ENCODE assay signal across 13 cellular contexts in the genomic region with DNA sequence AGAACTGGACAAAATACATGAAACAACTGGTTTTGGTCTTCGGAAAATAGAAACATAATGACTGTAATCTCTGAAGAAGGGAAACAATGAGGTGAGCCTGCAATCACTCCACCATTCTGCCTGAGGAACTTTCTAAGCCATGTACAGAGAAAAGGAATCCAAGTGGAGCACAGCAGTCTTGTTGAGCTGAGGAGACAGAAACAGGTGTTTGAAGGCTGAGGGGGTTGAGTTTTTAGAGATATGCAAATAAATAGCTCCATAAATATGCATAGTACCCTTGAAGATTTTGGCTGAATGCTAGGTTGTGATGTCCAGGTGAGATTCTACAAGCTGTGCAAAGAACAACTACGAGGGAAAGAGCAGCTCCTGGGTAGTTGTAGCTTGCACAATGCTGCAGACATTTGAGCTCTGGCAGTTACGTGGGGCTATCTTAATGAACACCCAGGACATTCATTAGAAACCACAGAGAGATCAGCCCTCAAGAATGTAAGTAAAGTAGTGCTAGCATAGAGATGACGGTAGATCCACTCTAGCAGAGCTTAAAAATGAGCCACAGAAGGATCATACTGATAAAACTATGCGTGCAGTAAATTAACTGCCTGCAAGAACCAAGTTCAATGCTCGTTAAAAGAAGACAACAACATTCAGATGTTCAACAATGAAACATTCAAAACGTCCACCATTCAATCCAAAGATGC. TPM values are rescaled to one million over a fixed set of nuclear protein-coding genes. Genes with fewer than 3 reads are reported as not detected.
DNase-seq lines count a peak whose midpoint lies in the region; ATAC-seq and TF ChIP-seq lines count a peak whose summit lies in the region.
"Had no signal": no experiment of that assay in that cellular context is flagged by ENCODE, and none has a peak within 500 bp of the region (broad histone marks: within the 10 kb centered on the region; RNA-seq: fewer than 3 reads in every experiment).

No MANE protein-coding gene starts in this region.

- H3K4me3 Mint-ChIP-seq in endothelial cell (ENCODE audit: unreplicated experiment) (peak overlapping the region; percentile 19), immature natural killer cell (no peak overlapping the region)
- H3K4me3 Mint-ChIP-seq in stimulated activated naive B cell treated with anti-CD40 and anti-IgM and Interleukin-4, amounts not matched to agents 10 μg/mL and 1 μg/mL and 100 μg/mL, for 72 hours, result peak overlapping the region; percentile 8 to 26
- H3K4me3 Mint-ChIP-seq in activated CD8-positive, alpha-beta T cell treated with anti-CD3 and anti-CD28 coated beads, Interleukin-2, amount 10 ng/mL, durations not matched to agents 7 days and 5 days, result no peak overlapping the region
- H3K4me3 Mint-ChIP-seq: naive thymus-derived CD8-positive, alpha-beta T cell had no signal

- POLR2A ChIA-PET in activated CD8-positive, alpha-beta T cell treated with anti-CD3 and anti-CD28 coated beads, Interleukin-2, amount 10 ng/mL, durations not matched to agents 7 days and 5 days (lab: Charles Lee), result no interaction called here

- H3K9me3 Mint-ChIP-seq in endothelial cell (ENCODE audit: unreplicated experiment) (no peaks in the 10 kb centered on the region), immature natural killer cell (peaks cover 0 to 3% (median 0%) of the 10 kb centered on the region in 6 donors)
- H3K9me3 Mint-ChIP-seq in stimulated activated naive B cell treated with anti-CD40 and anti-IgM and Interleukin-4, amounts not matched to agents 10 μg/mL and 1 μg/mL and 100 μg/mL, for 72 hours, result peaks cover 4 to 14% of the 10 kb centered on the region in 2 donors
- no peaks in the 10 kb centered on the region for H3K9me3 Mint-ChIP-seq in activated CD8-positive, alpha-beta T cell treated with anti-CD3 and anti-CD28 coated beads, Interleukin-2, amount 10 ng/mL, durations not matched to agents 7 days and 5 days (ENCODE audit: insufficient read depth)

- H3K27ac Mint-ChIP-seq in endothelial cell (ENCODE audit: unreplicated experiment) (no peak overlapping the region), immature natural killer cell (no peak overlapping the region)
- H3K27ac Mint-ChIP-seq in stimulated activated naive B cell treated with anti-CD40 and anti-IgM and Interleukin-4, amounts not matched to agents 10 μg/mL and 1 μg/mL and 100 μg/mL, for 72 hours, result no peak overlapping the region
- no peak overlapping the region for H3K27ac Mint-ChIP-seq in activated CD8-positive, alpha-beta T cell treated with anti-CD3 and anti-CD28 coated beads, Interleukin-2, amount 10 ng/mL, durations not matched to agents 7 days and 5 days
- H3K27ac Mint-ChIP-seq: naive thymus-derived CD8-positive, alpha-beta T cell had no signal

- TF ChIP-seq CTCF in endothelial cell (IDR thresholded peaks at IDR 0.05; ENCODE audit: unreplicated experiment), result no peak

- H3K4me1 Mint-ChIP-seq in endothelial cell (ENCODE audit: unreplicated experiment), result no peaks in the 10 kb centered on the region
- H3K4me1 Mint-ChIP-seq in stimulated activated naive B cell treated with anti-CD40 and anti-IgM and Interleukin-4, amounts not matched to agents 10 μg/mL and 1 μg/mL and 100 μg/mL, for 72 hours, result peaks cover 29 to 39% of the 10 kb centered on the region in 2 donors
- H3K4me1 Mint-ChIP-seq in activated CD8-positive, alpha-beta T cell treated with anti-CD3 and anti-CD28 coated beads, Interleukin-2, amount 10 ng/mL, durations not matched to agents 7 days and 5 days (ENCODE audit: low read depth), result no peaks in the 10 kb centered on the region
- no peaks in the 10 kb centered on the region for H3K4me1 Mint-ChIP-seq in immature natural killer cell

- CTCF ChIA-PET in activated CD8-positive, alpha-beta T cell treated with anti-CD3 and anti-CD28 coated beads, Interleukin-2, amount 10 ng/mL, durations not matched to agents 7 days and 5 days (lab: Charles Lee), result no interaction called here

- no peaks in the 10 kb centered on the region for H3K36me3 Mint-ChIP-seq in endothelial cell (ENCODE audit: low read depth, unreplicated experiment)
- H3K36me3 Mint-ChIP-seq in stimulated activated naive B cell treated with anti-CD40 and anti-IgM and Interleukin-4, amounts not matched to agents 10 μg/mL and 1 μg/mL and 100 μg/mL, for 72 hours, result peaks cover 4 to 28% of the 10 kb centered on the region in 2 donors
- H3K36me3 Mint-ChIP-seq in activated CD8-positive, alpha-beta T cell treated with anti-CD3 and anti-CD28 coated beads, Interleukin-2, amount 10 ng/mL, durations not matched to agents 7 days and 5 days (ENCODE audit: low read depth), result no peaks in the 10 kb centered on the region
- no peaks in the 10 kb centered on the region for H3K36me3 Mint-ChIP-seq in immature natural killer cell

- peaks cover 6% of the 10 kb centered on the region for H3K27me3 Mint-ChIP-seq in endothelial cell (ENCODE audit: unreplicated experiment)
- H3K27me3 Mint-ChIP-seq in stimulated activated naive B cell treated with anti-CD40 and anti-IgM and Interleukin-4, amounts not matched to agents 10 μg/mL and 1 μg/mL and 100 μg/mL, for 72 hours, result peaks cover 19 to 23% of the 10 kb centered on the region in 2 donors
- H3K27me3 Mint-ChIP-seq in activated CD8-positive, alpha-beta T cell treated with anti-CD3 and anti-CD28 coated beads, Interleukin-2, amount 10 ng/mL, durations not matched to agents 7 days and 5 days (ENCODE audit: low read depth), result peaks cover 21% of the 10 kb centered on the region
- H3K27me3 Mint-ChIP-seq in immature natural killer cell (ENCODE audit: low read depth in 3 of 3), result peaks cover 0 to 17% (median 13%) of the 10 kb centered on the region in 3 donors

- no peak for ATAC-seq in stimulated activated naive B cell treated with anti-CD40 and anti-IgM and Interleukin-4, amounts not matched to agents 10 μg/mL and 1 μg/mL and 100 μg/mL, for 72 hours (replicated peaks)
- no peak for ATAC-seq in activated CD8-positive, alpha-beta T cell treated with anti-CD3 and anti-CD28 coated beads, Interleukin-2, amount 10 ng/mL, durations not matched to agents 7 days and 5 days
- no peak for ATAC-seq in HG03175 (IDR thresholded peaks at IDR 0.05; ENCODE audit: unreplicated experiment)
- ATAC-seq: naive thymus-derived CD8-positive, alpha-beta T cell had no signal

- DNase-seq in NCI-H2107 treated with DMSO at 0.1 percent for 48 hours (lab: John Stamatoyannopoulos, UW; ENCODE audit: unreplicated experiment), result peak; percentile 24
- DNase-seq in NCI-H2107 (lab: John Stamatoyannopoulos, UW), result no peak
- DNase-seq in OCI-M1 (lab: John Stamatoyannopoulos, UW), result peak; percentile 93
- DNase-seq in endothelial cell (ENCODE audit: low spot score), result no peak
- no peak for DNase-seq in stimulated activated naive B cell treated with anti-CD40 and anti-IgM and Interleukin-4, amounts not matched to agents 10 μg/mL and 1 μg/mL and 100 μg/mL, for 72 hours
- DNase-seq in activated CD8-positive, alpha-beta T cell treated with anti-CD3 and anti-CD28 coated beads, Interleukin-2, amount 10 ng/mL, durations not matched to agents 7 days and 5 days, result no peak
- DNase-seq in immature natural killer cell, result no peak
- DNase-seq: anterior cingulate cortex; left ventricle myocardium inferior; naive thymus-derived CD8-positive, alpha-beta T cell; NCI-H1048; NCI-H2227 treated with DMSO at 0.1 percent for 48 hours had no signal

RNA-seq across cellular contexts. Expression of a gene that starts 24.3 kb away (rescaled TPM):
- 93.2 TPM for total RNA-seq in endothelial cell (ENCODE audit: unreplicated experiment)
- total RNA-seq in activated CD8-positive, alpha-beta T cell treated with anti-CD3 and anti-CD28 coated beads, Interleukin-2, amount 10 ng/mL, durations not matched to agents 7 days and 5 days, result not detected
- polyA plus RNA-seq in immature natural killer cell, result under 1 TPM in 1 of 3 donors, not detected in 2; 0.11 TPM
- total RNA-seq: naive thymus-derived CD8-positive, alpha-beta T cell had no signal

RNA-seq across cellular contexts. Expression of a gene that starts 45.8 kb away (rescaled TPM):
- 73.6 TPM for total RNA-seq in endothelial cell (ENCODE audit: unreplicated experiment)
- total RNA-seq in activated CD8-positive, alpha-beta T cell treated with anti-CD3 and anti-CD28 coated beads, Interleukin-2, amount 10 ng/mL, durations not matched to agents 7 days and 5 days, result 1 to 10 TPM; 2.7 to 3.5 TPM
- 1 to 10 TPM; 1.4 to 3.8 (median 2.9) TPM for polyA plus RNA-seq in immature natural killer cell

RNA-seq across cellular contexts. Expression of a gene that starts 55.6 kb away (rescaled TPM):
- total RNA-seq in endothelial cell (ENCODE audit: unreplicated experiment), result 9.7 TPM
- total RNA-seq in activated CD8-positive, alpha-beta T cell treated with anti-CD3 and anti-CD28 coated beads, Interleukin-2, amount 10 ng/mL, durations not matched to agents 7 days and 5 days, result 10 to 100 TPM; 35.3 to 35.5 TPM
- polyA plus RNA-seq in immature natural killer cell, result 10 to 100 TPM; 28.6 to 45.7 (median 29.6) TPM

Comparison
In these comparisons a context has a peak if more than half of its experiments do, and no peak if none do; other contexts are left out.
1. DNase-seq: peak in NCI-H2107 treated with DMSO at 0.1 percent for 48 hours (single experiment) and OCI-M1 (single experiment); none in NCI-H2107 (single experiment), endothelial cell (single experiment), stimulated activated naive B cell treated with anti-CD40 and anti-IgM and Interleukin-4, amounts not matched to agents 10 μg/mL and 1 μg/mL and 100 μg/mL, for 72 hours (single experiment), activated CD8-positive, alpha-beta T cell treated with anti-CD3 and anti-CD28 coated beads, Interleukin-2, amount 10 ng/mL, durations not matched to agents 7 days and 5 days (single experiment) and immature natural killer cell (0 of 3).
2. H3K4me3 Mint-ChIP-seq: peak in endothelial cell (single experiment) and stimulated activated naive B cell treated with anti-CD40 and anti-IgM and Interleukin-4, amounts not matched to agents 10 μg/mL and 1 μg/mL and 100 μg/mL, for 72 hours (2 of 2); none in activated CD8-positive, alpha-beta T cell treated with anti-CD3 and anti-CD28 coated beads, Interleukin-2, amount 10 ng/mL, durations not matched to agents 7 days and 5 days (single experiment) and immature natural killer cell (0 of 5).
3. RNA of a gene that starts 24.3 kb away (total RNA-seq): 93.2 TPM in endothelial cell (single experiment); not detected in activated CD8-positive, alpha-beta T cell treated with anti-CD3 and anti-CD28 coated beads, Interleukin-2, amount 10 ng/mL, durations not matched to agents 7 days and 5 days; every median in the first group is over 10 times any median in the second.
4. RNA of a gene that starts 45.8 kb away (total RNA-seq): 73.6 TPM in endothelial cell (single experiment); 2.7 to 3.5 TPM in activated CD8-positive, alpha-beta T cell treated with anti-CD3 and anti-CD28 coated beads, Interleukin-2, amount 10 ng/mL, durations not matched to agents 7 days and 5 days; every median in the first group is over 10 times any median in the second.